33 cellular contexts compared by ENCODE assay signal in genomic region chr1:187924252-187924651, GRCh38.
"Had no signal": no experiment of that assay in that cellular context is flagged by ENCODE, and none has a peak within 500 bp of the region (broad histone marks: within the 10 kb centered on the region; RNA-seq: fewer than 3 reads in every experiment).

No MANE protein-coding gene starts in this region.

- H2AFZ ChIP-seq: hepatocyte had no signal

- H3K36me3 Mint-ChIP-seq: activated CD4-positive, alpha-beta memory T cell treated with anti-CD3 and anti-CD28 coated beads for 36 hours; activated CD8-positive, alpha-beta memory T cell treated with anti-CD3 and anti-CD28 coated beads, Interleukin-2, amount 10 ng/mL, durations not matched to agents 7 days and 5 days; activated naive CD4-positive, alpha-beta T cell treated with anti-CD3 and anti-CD28 coated beads, Interleukin-2, amount 50 U/mL, for 72 hours; activated naive CD8-positive, alpha-beta T cell treated with anti-CD3 and anti-CD28 coated beads, Interleukin-2, amount 10 ng/mL, durations not matched to agents 7 days and 5 days; brain had no signal

- H3K4me2 ChIP-seq: hepatocyte had no signal

- H3K4me1 Mint-ChIP-seq: activated CD4-positive, alpha-beta T cell treated with anti-CD3 and anti-CD28 coated beads for 36 hours; activated CD4-positive, alpha-beta T cell treated with anti-CD3 and anti-CD28 coated beads, Interleukin-2, amount 10 ng/mL, durations not matched to agents 24 days and 14 days; activated CD8-positive, alpha-beta memory T cell treated with anti-CD3 and anti-CD28 coated beads, Interleukin-2, amount 10 ng/mL, durations not matched to agents 7 days and 5 days; activated naive CD8-positive, alpha-beta T cell treated with anti-CD3 and anti-CD28 coated beads, Interleukin-2, amount 10 ng/mL, durations not matched to agents 7 days and 5 days had no signal

- ATAC-seq: activated CD4-positive, alpha-beta T cell treated with anti-CD3 and anti-CD28 coated beads for 36 hours; activated CD8-positive, alpha-beta memory T cell treated with anti-CD3 and anti-CD28 coated beads, Interleukin-2, amount 10 ng/mL, durations not matched to agents 7 days and 5 days; activated CD8-positive, alpha-beta T cell treated with anti-CD3 and anti-CD28 coated beads, Interleukin-2, amount 10 ng/mL, durations not matched to agents 7 days and 5 days; activated naive CD4-positive, alpha-beta T cell treated with anti-CD3 and anti-CD28 coated beads, Interleukin-2, amount 50 U/mL, for 72 hours; gastroesophageal sphincter; heart right ventricle had no signal

- H3K27me3 ChIP-seq: ascending aorta, breast epithelium, cardiac muscle cell, colonic mucosa, esophagus squamous epithelium, gastroesophageal sphincter, heart right ventricle, hepatocyte had no signal

- H3K4me1 ChIP-seq: ascending aorta, breast epithelium, colonic mucosa, esophagus squamous epithelium, gastroesophageal sphincter, heart right ventricle had no signal

- H3K79me2 ChIP-seq: hepatocyte had no signal

- H3K9me3 ChIP-seq: ascending aorta, breast epithelium, colonic mucosa, esophagus squamous epithelium, gastroesophageal sphincter, heart right ventricle had no signal

- H3K27me3 Mint-ChIP-seq: activated CD4-positive, alpha-beta memory T cell treated with anti-CD3 and anti-CD28 coated beads for 36 hours; activated CD4-positive, alpha-beta T cell treated with anti-CD3 and anti-CD28 coated beads for 36 hours; activated CD4-positive, alpha-beta T cell treated with anti-CD3 and anti-CD28 coated beads, Interleukin-2, amount 10 ng/mL, durations not matched to agents 24 days and 14 days; activated CD8-positive, alpha-beta memory T cell treated with anti-CD3 and anti-CD28 coated beads, Interleukin-2, amount 10 ng/mL, durations not matched to agents 7 days and 5 days; activated naive CD8-positive, alpha-beta T cell treated with anti-CD3 and anti-CD28 coated beads, Interleukin-2, amount 10 ng/mL, durations not matched to agents 7 days and 5 days; brain had no signal

- DNase-seq: activated CD4-positive, alpha-beta memory T cell treated with anti-CD3 and anti-CD28 coated beads for 36 hours; activated CD4-positive, alpha-beta T cell treated with anti-CD3 and anti-CD28 coated beads for 36 hours; activated CD4-positive, alpha-beta T cell treated with anti-CD3 and anti-CD28 coated beads, Interleukin-2, amount 10 ng/mL, durations not matched to agents 24 days and 14 days; activated CD4-positive, CD25-positive, alpha-beta regulatory T cell; activated CD4-positive, CD25-positive, alpha-beta regulatory T cell treated with anti-CD3 and anti-CD28 coated beads, Interleukin-2, amount 50 U/mL, for 72 hours; activated CD8-positive, alpha-beta memory T cell treated with anti-CD3 and anti-CD28 coated beads, Interleukin-2, amount 10 ng/mL, durations not matched to agents 7 days and 5 days; activated CD8-positive, alpha-beta memory T cell treated with anti-CD3 and anti-CD28 coated beads, Interleukin-2, amount 50 U/mL, for 4 hours; activated CD8-positive, alpha-beta T cell treated with anti-CD3 and anti-CD28 coated beads, Interleukin-2, amount 10 ng/mL, durations not matched to agents 7 days and 5 days; activated effector memory CD4-positive, alpha-beta T cell treated with anti-CD3 and anti-CD28 coated beads, Interleukin-2, amount 50 U/mL, for 16 hours; activated naive CD4-positive, alpha-beta T cell treated with anti-CD3 and anti-CD28 coated beads for 36 hours; activated naive CD8-positive, alpha-beta T cell treated with anti-CD3 and anti-CD28 coated beads, Interleukin-2, amount 10 ng/mL, durations not matched to agents 7 days and 5 days; activated T-cell treated with anti-CD3 and anti-CD28 coated beads, Interleukin-2, amount 50 U/mL, for 1 hour; activated T-cell treated with anti-CD3 and anti-CD28 coated beads, Interleukin-2, amount 50 U/mL, for 48 hours; central memory CD4-positive, alpha-beta T cell; cerebellar nuclear complex; colonic mucosa; effector CD8-positive, alpha-beta T cell; esophagus squamous epithelium; foreskin melanocyte; heart right ventricle; T1000; WERI-Rb-1 had no signal

- H3K4me3 Mint-ChIP-seq: activated CD4-positive, alpha-beta memory T cell treated with anti-CD3 and anti-CD28 coated beads for 36 hours; activated CD4-positive, alpha-beta T cell treated with anti-CD3 and anti-CD28 coated beads for 36 hours; activated CD4-positive, alpha-beta T cell treated with anti-CD3 and anti-CD28 coated beads, Interleukin-2, amount 10 ng/mL, durations not matched to agents 24 days and 14 days; activated CD8-positive, alpha-beta memory T cell treated with anti-CD3 and anti-CD28 coated beads, Interleukin-2, amount 10 ng/mL, durations not matched to agents 7 days and 5 days; activated CD8-positive, alpha-beta T cell treated with anti-CD3 and anti-CD28 coated beads, Interleukin-2, amount 10 ng/mL, durations not matched to agents 7 days and 5 days; activated naive CD4-positive, alpha-beta T cell treated with anti-CD3 and anti-CD28 coated beads for 36 hours; activated naive CD8-positive, alpha-beta T cell treated with anti-CD3 and anti-CD28 coated beads, Interleukin-2, amount 10 ng/mL, durations not matched to agents 7 days and 5 days; activated T-helper 1 cell treated with anti-CD3 and anti-CD28 coated beads, Interleukin-12 subunit alpha, Interleukin-12 subunit beta, Interleukin-2, Interleukin-4 antibody, amounts not matched to agents 30 ng/mL and 10 ng/mL and 1 ng/mL, durations not matched to agents 14 hours and 24 hours and 36 hours; brain; T-helper 2 cell treated with Interferon-gamma antibody and Interleukin-4, amounts not matched to agents 5 μg/mL and 100 μg/mL, for 36 hours had no signal

- H3K27ac ChIP-seq: ascending aorta, breast epithelium, cardiac muscle cell, colonic mucosa, epithelial cell of prostate, esophagus squamous epithelium, gastroesophageal sphincter, heart right ventricle, hepatocyte, WERI-Rb-1 had no signal

- H3K4me3 ChIP-seq: ascending aorta, breast epithelium, cardiac muscle cell, colonic mucosa, esophagus squamous epithelium, gastroesophageal sphincter, heart right ventricle, hepatocyte had no signal

- H3K36me3 ChIP-seq: ascending aorta, breast epithelium, cardiac muscle cell, colonic mucosa, esophagus squamous epithelium, gastroesophageal sphincter, heart right ventricle, WERI-Rb-1 had no signal

- H3K9me3 Mint-ChIP-seq: activated CD4-positive, alpha-beta memory T cell treated with anti-CD3 and anti-CD28 coated beads for 36 hours; activated naive CD4-positive, alpha-beta T cell treated with anti-CD3 and anti-CD28 coated beads for 36 hours; activated naive CD4-positive, alpha-beta T cell treated with anti-CD3 and anti-CD28 coated beads, Interleukin-2, amount 50 U/mL, for 72 hours; activated T-helper 1 cell treated with anti-CD3 and anti-CD28 coated beads, Interleukin-12 subunit alpha, Interleukin-12 subunit beta, Interleukin-2, Interleukin-4 antibody, amounts not matched to agents 30 ng/mL and 10 ng/mL and 1 ng/mL, durations not matched to agents 14 hours and 24 hours and 36 hours; activated T-helper 2 cell treated with anti-CD3 and anti-CD28 coated beads, Interferon-gamma antibody, Interleukin-2, Interleukin-4, amounts not matched to agents 10 μg/mL and 5 μg/mL and 100 μg/mL, durations not matched to agents 14 hours and 24 hours and 36 hours; brain; T-helper 2 cell treated with Interferon-gamma antibody and Interleukin-4, amounts not matched to agents 5 μg/mL and 100 μg/mL, for 36 hours had no signal

- H3K27ac Mint-ChIP-seq: activated CD4-positive, alpha-beta memory T cell treated with anti-CD3 and anti-CD28 coated beads for 36 hours; activated CD4-positive, alpha-beta T cell treated with anti-CD3 and anti-CD28 coated beads for 36 hours; activated CD4-positive, alpha-beta T cell treated with anti-CD3 and anti-CD28 coated beads, Interleukin-2, amount 10 ng/mL, durations not matched to agents 24 days and 14 days; activated CD8-positive, alpha-beta memory T cell treated with anti-CD3 and anti-CD28 coated beads, Interleukin-2, amount 10 ng/mL, durations not matched to agents 7 days and 5 days; activated CD8-positive, alpha-beta T cell treated with anti-CD3 and anti-CD28 coated beads, Interleukin-2, amount 10 ng/mL, durations not matched to agents 7 days and 5 days; activated naive CD4-positive, alpha-beta T cell treated with anti-CD3 and anti-CD28 coated beads for 36 hours; activated naive CD4-positive, alpha-beta T cell treated with anti-CD3 and anti-CD28 coated beads, Interleukin-2, amount 50 U/mL, for 72 hours; activated naive CD8-positive, alpha-beta T cell treated with anti-CD3 and anti-CD28 coated beads, Interleukin-2, amount 10 ng/mL, durations not matched to agents 7 days and 5 days; activated T-helper 1 cell treated with anti-CD3 and anti-CD28 coated beads, Interleukin-12 subunit alpha, Interleukin-12 subunit beta, Interleukin-2, Interleukin-4 antibody, amounts not matched to agents 30 ng/mL and 10 ng/mL and 1 ng/mL, durations not matched to agents 14 hours and 24 hours and 36 hours; activated T-helper 2 cell treated with anti-CD3 and anti-CD28 coated beads, Interferon-gamma antibody, Interleukin-2, Interleukin-4, amounts not matched to agents 10 μg/mL and 5 μg/mL and 100 μg/mL, durations not matched to agents 14 hours and 24 hours and 36 hours; brain; T-helper 2 cell treated with Interferon-gamma antibody and Interleukin-4, amounts not matched to agents 5 μg/mL and 100 μg/mL, for 36 hours had no signal
